ENCODE assay signal across 1 cellular context in genomic region chr1:168225476-168226190, GRCh38.
A peak's percentile ranks its signal among the peaks of the same experiment; 100 is the strongest.
TF ChIP-seq lines count a peak whose summit lies in the region.

TSS of gene SFT2D2 (plus strand) at chr1:168226004. CDS start at chr1:168226080, 76 bp downstream.

TF ChIP-seq in HepG2, 621 proteins besides CTCF, POLR2A, EP300 and RAD21 (continued from another document and continues in another):
- TF ChIP-seq ZKSCAN1 (IDR thresholded peaks at IDR 0.05; ENCODE audit: low read length) (no peak), DMAP1 (CRISPR knock-in tag; IDR thresholded peaks at IDR 0.05) (peak; percentile 84; the same call in 1 of the 2 replicates), KDM2A (CRISPR knock-in tag; IDR thresholded peaks at IDR 0.05; ENCODE audit: borderline replicate concordance, low read depth) (peak; percentile 74), ZNF777 (CRISPR knock-in tag; IDR thresholded peaks at IDR 0.05) (peak; percentile 65), JUND (CRISPR knock-in tag; IDR thresholded peaks at IDR 0.05) (no peak), HOXA5 (CRISPR knock-in tag; IDR thresholded peaks at IDR 0.05) (peak; percentile 62; the same call in 1 of the 2 replicates), NFE2L1 (CRISPR knock-in tag; IDR thresholded peaks at IDR 0.05; ENCODE audit: borderline replicate concordance) (no peak), DPF2 (CRISPR knock-in tag; IDR thresholded peaks at IDR 0.05; ENCODE audit: borderline replicate concordance, low read depth) (no peak), MED1 (CRISPR knock-in tag; IDR thresholded peaks at IDR 0.05) (peak; percentile 36), ZNF747 (CRISPR knock-in tag; IDR thresholded peaks at IDR 0.05; ENCODE audit: borderline replicate concordance) (0 out of 2 replicates have a peak, but pooled peaks have one; percentile 35), GPBP1L1 (CRISPR knock-in tag; IDR thresholded peaks at IDR 0.05) (no peak), DRAP1 (CRISPR knock-in tag; IDR thresholded peaks at IDR 0.05) (peak; percentile 55), ZSCAN25 (CRISPR knock-in tag; IDR thresholded peaks at IDR 0.05) (peak; percentile 55; the same call in 1 of the 2 replicates), PHF8 (CRISPR knock-in tag; IDR thresholded peaks at IDR 0.05) (peak; percentile 93), KDM5A (IDR thresholded peaks at IDR 0.05; ENCODE audit: borderline replicate concordance, low read length) (no peak), NCOA1 (CRISPR knock-in tag; IDR thresholded peaks at IDR 0.05) (no peak), RARG (CRISPR knock-in tag; IDR thresholded peaks at IDR 0.05; ENCODE audit: low read depth) (0 out of 2 replicates have a peak, but pooled peaks have one; percentile 58), LRRFIP1 (CRISPR knock-in tag; conservative IDR thresholded peaks at IDR 0.05) (no peak), ZNF180 (CRISPR knock-in tag; IDR thresholded peaks at IDR 0.05; ENCODE audit: borderline replicate concordance, low read depth) (no peak), NCOA2 (CRISPR knock-in tag; IDR thresholded peaks at IDR 0.05) (peak; percentile 37; the same call in 1 of the 2 replicates), ZNF737 (CRISPR knock-in tag; IDR thresholded peaks at IDR 0.05; ENCODE audit: borderline replicate concordance) (no peak), ZNF234 (CRISPR knock-in tag; conservative IDR thresholded peaks at IDR 0.05) (no peak), ZNF580 (CRISPR knock-in tag; IDR thresholded peaks at IDR 0.05; ENCODE audit: borderline replicate concordance, low read depth) (no peak), ARID4A (CRISPR knock-in tag; IDR thresholded peaks at IDR 0.05; ENCODE audit: borderline replicate concordance) (peak; percentile 76; the same call in 1 of the 2 replicates), ZHX2 (IDR thresholded peaks at IDR 0.05; ENCODE audit: low read depth) (no peak), ZHX2 (CRISPR knock-in tag; IDR thresholded peaks at IDR 0.05; ENCODE audit: borderline replicate concordance) (0 out of 2 replicates have a peak, but pooled peaks have one; percentile 20), SNAPC2 (CRISPR knock-in tag; IDR thresholded peaks at IDR 0.05) (peak; percentile 67; the same call in 1 of the 2 replicates), REPIN1 (CRISPR knock-in tag; IDR thresholded peaks at IDR 0.05; ENCODE audit: borderline replicate concordance, low read depth) (peak; percentile 71), ZNF446 (CRISPR knock-in tag; IDR thresholded peaks at IDR 0.05) (peak; percentile 37; the same call in 1 of the 2 replicates), SP1 (IDR thresholded peaks at IDR 0.05) (no peak), SP1 (CRISPR knock-in tag; IDR thresholded peaks at IDR 0.05) (peak; percentile 31), ZZZ3 (CRISPR knock-in tag; IDR thresholded peaks at IDR 0.05; ENCODE audit: borderline replicate concordance) (0 out of 2 replicates have a peak, but pooled peaks have one; percentile 59), USF2 (IDR thresholded peaks at IDR 0.05; ENCODE audit: low read depth, low read length) (no peak), USF2 (CRISPR knock-in tag; IDR thresholded peaks at IDR 0.05; ENCODE audit: borderline replicate concordance) (no peak), SIN3A (IDR thresholded peaks at IDR 0.05; ENCODE audit: borderline replicate concordance, low read depth, low read length) (peak; percentile 16; the same call in 1 of the 2 replicates), CEBPZ (IDR thresholded peaks at IDR 0.05; ENCODE audit: low read length) (no peak), ARNT2 (CRISPR knock-in tag; IDR thresholded peaks at IDR 0.05; ENCODE audit: low read depth) (peak; percentile 92), ZNF850 (CRISPR knock-in tag; conservative IDR thresholded peaks at IDR 0.05) (0 out of 2 replicates have a peak, but pooled peaks have one; percentile 25), PTBP1 (IDR thresholded peaks at IDR 0.05; ENCODE audit: low read depth, low read length, poor library complexity, severe bottlenecking) (no peak), GPN1 (CRISPR knock-in tag; IDR thresholded peaks at IDR 0.05; ENCODE audit: borderline replicate concordance) (no peak)
